20 cellular contexts compared by ENCODE assay signal in the genomic region with DNA sequence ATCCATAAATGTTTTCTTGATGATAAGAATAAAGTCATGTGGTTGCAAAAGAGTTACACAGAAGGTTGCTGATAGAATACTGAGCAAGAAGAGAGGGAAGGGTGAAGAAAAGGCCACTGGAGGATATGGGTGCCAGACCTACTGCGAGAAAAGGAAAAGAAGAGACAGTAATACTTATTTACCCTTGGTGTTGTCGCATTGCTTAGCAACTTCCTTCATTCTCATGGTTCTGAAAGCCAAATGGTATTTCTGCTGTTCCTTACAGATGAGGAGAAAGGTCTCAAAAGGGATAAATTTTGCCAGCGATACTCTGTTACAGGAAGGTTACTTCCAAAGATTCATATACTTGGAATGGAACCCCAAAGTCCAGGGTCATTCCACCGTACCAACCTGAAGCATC.
A peak's percentile ranks its signal among the peaks of the same experiment; 100 is the strongest.
DNase-seq lines count a peak whose midpoint lies in the region; ATAC-seq and TF ChIP-seq lines count a peak whose summit lies in the region.
"Had no signal": no experiment of that assay in that cellular context is flagged by ENCODE, and none has a peak within 500 bp of the region (broad histone marks: within the 10 kb centered on the region; RNA-seq: fewer than 3 reads in every experiment).

No MANE protein-coding gene starts in this region.

- H3K14ac ChIP-seq in trophoblast cell (ENCODE audit: low read length) = no peak overlapping the region

- no peak overlapping the region for H3K4me3 ChIP-seq in AG04450 (ENCODE audit: low read depth, low read length)
- H3K4me3 ChIP-seq in esophagus muscularis mucosa = no peak overlapping the region
- H3K4me3 ChIP-seq in trophoblast cell (ENCODE audit: low read depth, low read length) = no peak overlapping the region
- H3K4me3 ChIP-seq: GM12878 had no signal

- H3K27ac ChIP-seq in AG04450 (ENCODE audit: low read depth, low read length) (peak overlapping the region; percentile 33), esophagus muscularis mucosa (replicated peaks in 1 of 4) (peak overlapping the region; percentile 62 to 74 (median 67)), trophoblast cell (ENCODE audit: low read depth, low read length) (peak overlapping the region; percentile 88)
- H3K27ac ChIP-seq: 22Rv1 had no signal

- H3K18ac ChIP-seq in trophoblast cell (ENCODE audit: low read length) = no peak overlapping the region

- DNase-seq in AG04450 (ENCODE audit: low read depth, low spot score) (no peak), M059J (ENCODE audit: low read depth) (peak; percentile 34), esophagus muscularis mucosa (ENCODE audit: extremely low spot score) (no peak), trophoblast cell (peak; percentile 36 to 57), EL (no peak)
- no peak for DNase-seq in stimulated activated CD4-positive, alpha-beta T cell treated with anti-CD3 and anti-CD28 coated beads, Interleukin-15, amount 100 ng/mL, for 24 hours
- DNase-seq: CD8-positive, alpha-beta memory T cell; DND-41; GDM1; GOT3; NCI-H187; NCI-H2171; NCI-H446; NCI-H69; SHP77 had no signal

- H3K4ac ChIP-seq in trophoblast cell (ENCODE audit: low read depth, low read length) = no peak overlapping the region

- TF ChIP-seq EP300 in esophagus muscularis mucosa (IDR thresholded peaks at IDR 0.05) = no peak

- no peak for TF ChIP-seq POLR2A in esophagus muscularis mucosa (IDR thresholded peaks at IDR 0.05; ENCODE audit: low read depth)

- no peaks in the 10 kb centered on the region for H3K79me2 ChIP-seq in trophoblast cell (ENCODE audit: control insufficient read depth, insufficient read depth, low read length, poor library complexity)

- H4K8ac ChIP-seq in trophoblast cell (ENCODE audit: low read depth, low read length) = no peak overlapping the region

- H3K27me3 ChIP-seq in AG04450 (ENCODE audit: control insufficient read depth, insufficient read depth, low read length) (no peaks in the 10 kb centered on the region), esophagus muscularis mucosa (no peaks in the 10 kb centered on the region), trophoblast cell (ENCODE audit: insufficient read depth, low read length) (no peaks in the 10 kb centered on the region)

- no peak overlapping the region for H3K4me2 ChIP-seq in trophoblast cell (ENCODE audit: low read length)

- H2BK5ac ChIP-seq in trophoblast cell (ENCODE audit: low read depth, low read length, poor library complexity) = no peak overlapping the region

- intact Hi-C loops in esophagus muscularis mucosa (cut with DNase I) = no loop called here

- no peaks in the 10 kb centered on the region for H3K9me3 ChIP-seq in AG04450 (ENCODE audit: control insufficient read depth, insufficient read depth, low read length)
- no peaks in the 10 kb centered on the region for H3K9me3 ChIP-seq in esophagus muscularis mucosa
- H3K9me3 ChIP-seq in trophoblast cell (ENCODE audit: insufficient read depth, low read depth, low read length) = no peaks in the 10 kb centered on the region

- H2AFZ ChIP-seq in trophoblast cell (ENCODE audit: insufficient read depth, low read length, poor library complexity) = no peak overlapping the region

- no peak for TF ChIP-seq CTCF in AG04450 (IDR thresholded peaks at IDR 0.05; ENCODE audit: low read depth, low read length)
- no peak for TF ChIP-seq CTCF in esophagus muscularis mucosa (IDR thresholded peaks at IDR 0.05)

- H3K9ac ChIP-seq in trophoblast cell (ENCODE audit: low read length) = no peak overlapping the region

- H2AK5ac ChIP-seq in trophoblast cell (ENCODE audit: low read length) = no peak overlapping the region

- CTCF ChIA-PET in AG04450 (lab: Charles Lee) = no interaction called here

- no peak overlapping the region for H3K23ac ChIP-seq in trophoblast cell (ENCODE audit: low read length)

- peak overlapping the region; percentile 41 for H2BK120ac ChIP-seq in trophoblast cell (ENCODE audit: insufficient read depth, low read length, poor library complexity)

- ATAC-seq in HG02623 (IDR thresholded peaks at IDR 0.05; ENCODE audit: unreplicated experiment) (no peak), GM18907 (IDR thresholded peaks at IDR 0.05; ENCODE audit: unreplicated experiment) (no peak)
- ATAC-seq: GM12878, SK-N-SH treated with all-trans-retinoic acid at 6 μM for 48 hours had no signal

- H3K36me3 ChIP-seq in esophagus muscularis mucosa (no peaks in the 10 kb centered on the region), trophoblast cell (ENCODE audit: control insufficient read depth in 1 of 2, insufficient read depth in 2 of 2, low read length in 2 of 2) (no peaks in the 10 kb centered on the region)

- peaks cover 0 to 36% (median 29%) of the 10 kb centered on the region in 4 donors for H3K4me1 ChIP-seq in esophagus muscularis mucosa
- peaks cover 0 to 7% of the 10 kb centered on the region in 2 experiments for H3K4me1 ChIP-seq in trophoblast cell (ENCODE audit: control insufficient read depth in 1 of 2, insufficient read depth in 2 of 2, low read length in 2 of 2)

- no peak overlapping the region for H4K12ac ChIP-seq in trophoblast cell (ENCODE audit: low read depth, low read length)

- 41% methylated on average over 4 of the region's 4 CpGs for WGBS in esophagus muscularis mucosa
- WGBS in trophoblast cell (ENCODE audit: extremely low coverage, insufficient coverage, insufficient read length) = no CpG with 5 or more reads among the region's 4 CpGs

- POLR2A ChIA-PET in AG04450 (lab: Yijun Ruan, JAX) = interaction anchor here (1.7 kb wide), 1 partner anchor 22 kb away, joined by 5 read pairs; no protein-coding TSS in a partner anchor

- no peak overlapping the region for H2BK12ac ChIP-seq in trophoblast cell (ENCODE audit: low read length)

- H4K91ac ChIP-seq in trophoblast cell (ENCODE audit: low read depth, low read length) = no peak overlapping the region

- peaks cover 4% of the 10 kb centered on the region for H3K79me1 ChIP-seq in trophoblast cell (ENCODE audit: low read length)

Comparison
In these comparisons a context has a peak if more than half of its experiments do, and no peak if none do; other contexts are left out.
1. DNase-seq: peak in M059J (single experiment) and trophoblast cell (2 of 2); none in AG04450 (single experiment), esophagus muscularis mucosa (single experiment), EL (single experiment) and stimulated activated CD4-positive, alpha-beta T cell treated with anti-CD3 and anti-CD28 coated beads, Interleukin-15, amount 100 ng/mL, for 24 hours (single experiment).
2. H3K27ac ChIP-seq: peak in every context shown above with its lines; median percentile 88 in trophoblast cell; 67 in esophagus muscularis mucosa; 33 in AG04450.